In genomic region chr20:46327557-46327956, GRCh38 we compare ENCODE assay signal across 26 cellular contexts. TPM values are rescaled to one million over a fixed set of nuclear protein-coding genes. Genes with fewer than 3 reads are reported as not detected.
"Had no signal": no experiment of that assay in that cellular context is flagged by ENCODE, and none has a peak within 500 bp of the region (broad histone marks: within the 10 kb centered on the region; RNA-seq: fewer than 3 reads in every experiment).

No MANE protein-coding gene starts in this region.

- H3K4me3 ChIP-seq: colonic mucosa, esophagus squamous epithelium, gastrocnemius medialis, heart right ventricle, left lung, lower lobe of right lung, mucosa of descending colon had no signal

- DNase-seq: colonic mucosa; cortex of kidney; effector CD8-positive, alpha-beta T cell; effector memory CD8-positive, alpha-beta T cell; endodermal cell; erythroblast; esophagus squamous epithelium; foreskin fibroblast; foreskin melanocyte; gastrocnemius medialis; glutamatergic neuron; head of caudate nucleus; heart right ventricle; hippocampal formation; left cardiac atrium; left lung; left ventricle myocardium superior; lower lobe of right lung; mesenchymal stem cell; mucosa of descending colon had no signal

- H3K27me3 ChIP-seq: gastrocnemius medialis had no signal

- H3K27ac ChIP-seq: colonic mucosa, epithelial cell of prostate, esophagus squamous epithelium, gastrocnemius medialis, heart right ventricle, left lung, lower lobe of right lung had no signal

- ATAC-seq: effector memory CD8-positive, alpha-beta T cell; gastrocnemius medialis; heart right ventricle; left cardiac atrium; left lung; left ventricle myocardium superior; lower lobe of right lung; mucosa of descending colon had no signal

- H3K4me1 ChIP-seq: colonic mucosa, left lung, lower lobe of right lung had no signal

- H3K36me3 ChIP-seq: colonic mucosa, esophagus squamous epithelium, gastrocnemius medialis, heart right ventricle, left lung, lower lobe of right lung had no signal

- H3K9me3 ChIP-seq: colonic mucosa, esophagus squamous epithelium, gastrocnemius medialis, heart right ventricle, left lung, lower lobe of right lung, mucosa of descending colon had no signal

- FAIRE-seq: endometrium, islet of Langerhans, keratinocyte had no signal

RNA-seq across cellular contexts. Expression of gene CDH22, which starts 19.3 kb away (rescaled TPM):
- total RNA-seq: kidney epithelial cell, myocyte had no signal
- polyA plus RNA-seq: keratinocyte had no signal
